18 cellular contexts compared by ENCODE assay signal in the genomic region with DNA sequence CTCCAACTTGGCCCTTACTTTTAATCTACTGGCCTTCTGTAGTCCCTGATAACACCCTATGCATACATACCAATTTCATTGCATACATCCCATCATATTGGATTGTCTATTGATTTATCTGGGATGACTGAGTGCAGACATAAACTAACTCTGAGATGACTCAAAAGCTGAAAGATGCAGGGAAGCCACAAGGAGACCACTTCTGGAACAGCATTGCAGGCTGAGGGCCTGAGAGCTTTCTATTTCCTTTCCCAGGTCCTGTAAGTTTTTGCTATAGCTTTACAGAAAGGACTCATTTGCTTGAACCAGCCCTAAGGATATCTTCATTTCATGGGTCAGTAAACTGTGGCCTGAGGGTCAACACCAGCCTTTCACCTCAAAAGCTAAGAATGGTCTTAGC. TPM values are rescaled to one million over a fixed set of nuclear protein-coding genes. Genes with fewer than 3 reads are reported as not detected.
A peak's percentile ranks its signal among the peaks of the same experiment; 100 is the strongest.
DNase-seq lines count a peak whose midpoint lies in the region; ATAC-seq and TF ChIP-seq lines count a peak whose summit lies in the region.
"Had no signal": no experiment of that assay in that cellular context is flagged by ENCODE, and none has a peak within 500 bp of the region (broad histone marks: within the 10 kb centered on the region; RNA-seq: fewer than 3 reads in every experiment).

No MANE protein-coding gene starts in this region.

- peaks cover 78% of the 10 kb centered on the region for H3K4me1 Mint-ChIP-seq in nephron progenitor cell
- no peaks in the 10 kb centered on the region for H3K4me1 Mint-ChIP-seq in stimulated activated memory B cell treated with anti-CD40 and anti-IgM and Interleukin-4, amounts not matched to agents 10 μg/mL and 1 μg/mL and 100 μg/mL, for 72 hours

- H3K4me3 Mint-ChIP-seq in nephron progenitor cell, result peak overlapping the region; percentile 58
- no peak overlapping the region for H3K4me3 Mint-ChIP-seq in stimulated activated memory B cell treated with anti-CD40 and anti-IgM and Interleukin-4, amounts not matched to agents 10 μg/mL and 1 μg/mL and 100 μg/mL, for 72 hours
- H3K4me3 Mint-ChIP-seq: CD4-positive, alpha-beta memory T cell had no signal

- H3K9me2 ChIP-seq in Loucy (replicated peaks; ENCODE audit: low read depth, low read length), result no peaks in the 10 kb centered on the region

- H3K36me3 ChIP-seq in Loucy (ENCODE audit: insufficient read depth, low read length), result no peaks in the 10 kb centered on the region

- no peaks in the 10 kb centered on the region for H3K9me3 ChIP-seq in Loucy (ENCODE audit: insufficient read depth, low read depth, low read length)

- no peaks in the 10 kb centered on the region for H4K20me1 ChIP-seq in Loucy (ENCODE audit: insufficient read depth, low read length, poor library complexity, severe bottlenecking)

- H3K27me3 Mint-ChIP-seq in nephron progenitor cell (ENCODE audit: low read depth, poor library complexity), result no peaks in the 10 kb centered on the region
- H3K27me3 Mint-ChIP-seq in stimulated activated memory B cell treated with anti-CD40 and anti-IgM and Interleukin-4, amounts not matched to agents 10 μg/mL and 1 μg/mL and 100 μg/mL, for 72 hours, result peaks cover 20% of the 10 kb centered on the region
- H3K27me3 Mint-ChIP-seq: CD4-positive, alpha-beta memory T cell had no signal

- H3F3A ChIP-seq in Loucy (ENCODE audit: low read depth), result no peaks in the 10 kb centered on the region

- peak overlapping the region; percentile 55 for H3K27ac Mint-ChIP-seq in nephron progenitor cell
- no peak overlapping the region for H3K27ac Mint-ChIP-seq in stimulated activated memory B cell treated with anti-CD40 and anti-IgM and Interleukin-4, amounts not matched to agents 10 μg/mL and 1 μg/mL and 100 μg/mL, for 72 hours

- no peaks in the 10 kb centered on the region for H3K27me3 ChIP-seq in Loucy (ENCODE audit: insufficient read depth, low read length, poor library complexity, severe bottlenecking)

- no peak for TF ChIP-seq CTCF in Loucy (conservative IDR thresholded peaks at IDR 0.05; ENCODE audit: low read length)
- no peak for TF ChIP-seq CTCF in nephron progenitor cell (IDR thresholded peaks at IDR 0.05)

- H3K4me2 ChIP-seq in Loucy (ENCODE audit: low read depth, low read length, poor library complexity, severe bottlenecking), result no peak overlapping the region

- no peaks in the 10 kb centered on the region for H3K36me3 Mint-ChIP-seq in nephron progenitor cell (ENCODE audit: low read depth)
- H3K36me3 Mint-ChIP-seq in stimulated activated memory B cell treated with anti-CD40 and anti-IgM and Interleukin-4, amounts not matched to agents 10 μg/mL and 1 μg/mL and 100 μg/mL, for 72 hours, result no peaks in the 10 kb centered on the region
- H3K36me3 Mint-ChIP-seq: CD4-positive, alpha-beta memory T cell had no signal

- H3K4me3 ChIP-seq in Loucy (ENCODE audit: low read length, poor library complexity, severe bottlenecking), result no peak overlapping the region
- H3K4me3 ChIP-seq: GM12878 had no signal

- H3K9me3 Mint-ChIP-seq in nephron progenitor cell, result no peaks in the 10 kb centered on the region
- no peaks in the 10 kb centered on the region for H3K9me3 Mint-ChIP-seq in stimulated activated memory B cell treated with anti-CD40 and anti-IgM and Interleukin-4, amounts not matched to agents 10 μg/mL and 1 μg/mL and 100 μg/mL, for 72 hours

- DNase-seq in ELR (ENCODE audit: low read depth) (peak; percentile 53), fibroblast of peridontal ligament (ENCODE audit: extremely low read depth) (peak; percentile 30), nephron progenitor cell (no peak), H4 (ENCODE audit: low spot score) (no peak)
- DNase-seq: C1 segment of cervical spinal cord; Calu3; CD4-positive, alpha-beta memory T cell; COR-L47; DMS53; DND-41; GDM1; GOT3; H7; HCEC 1CT had no signal

- no peak for ATAC-seq in stimulated activated memory B cell treated with anti-CD40 and anti-IgM and Interleukin-4, amounts not matched to agents 10 μg/mL and 1 μg/mL and 100 μg/mL, for 72 hours
- ATAC-seq: GM12878 had no signal

- no peaks in the 10 kb centered on the region for H3K79me2 ChIP-seq in Loucy (ENCODE audit: insufficient read depth, low read length)

- no peaks in the 10 kb centered on the region for H3K4me1 ChIP-seq in Loucy (ENCODE audit: insufficient read depth, low read length, poor library complexity, severe bottlenecking)

- H2AFZ ChIP-seq in Loucy (ENCODE audit: low read length), result peak overlapping the region; percentile 29; the same call in 1 of the 2 replicates

- H3K9ac ChIP-seq in Loucy (ENCODE audit: low read depth, low read length, poor library complexity, severe bottlenecking), result no peak overlapping the region

RNA-seq across cellular contexts. Expression of a gene that starts 15.1 kb away (rescaled TPM):
- total RNA-seq in H4 (2014; rRNA removed; shearing (Covaris generic)), result 0.14 TPM in 1 of 2 replicates, not detected in the other
- total RNA-seq: A673, Calu3 had no signal

Comparison
In these comparisons a context has a peak if more than half of its experiments do, and no peak if none do; other contexts are left out.
1. DNase-seq: peak in ELR (single experiment) and fibroblast of peridontal ligament (single experiment); none in nephron progenitor cell (single experiment) and H4 (single experiment).